12 cellular contexts compared by ENCODE assay signal in the genomic region with DNA sequence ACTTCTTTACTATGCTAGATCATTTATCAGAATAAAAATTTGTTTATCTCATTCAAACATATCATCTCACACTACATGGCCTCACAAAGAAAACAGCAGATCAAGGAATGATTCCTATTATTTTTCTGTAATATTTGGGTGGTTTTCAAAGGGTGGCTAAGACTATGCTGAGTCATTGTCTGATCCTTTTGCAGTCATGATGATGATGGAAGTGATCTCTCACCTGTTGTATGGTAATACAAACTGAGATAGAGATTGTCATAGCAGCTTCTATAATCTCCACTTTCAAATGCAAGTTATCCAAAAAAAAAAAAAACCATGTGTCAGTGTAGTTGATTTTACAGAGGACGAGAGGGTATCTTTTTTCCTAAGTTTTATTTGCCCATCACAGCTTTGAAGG. TPM values are rescaled to one million over a fixed set of nuclear protein-coding genes. Genes with fewer than 3 reads are reported as not detected.
DNase-seq lines count a peak whose midpoint lies in the region; ATAC-seq, FAIRE-seq and TF ChIP-seq lines count a peak whose summit lies in the region.
"Had no signal": no experiment of that assay in that cellular context is flagged by ENCODE, and none has a peak within 500 bp of the region (broad histone marks: within the 10 kb centered on the region; RNA-seq: fewer than 3 reads in every experiment).

No MANE protein-coding gene starts in this region.

- TF ChIP-seq EP300 in GM12878 (IDR thresholded peaks at IDR 0.05; ENCODE audit: borderline replicate concordance in 1 of 2, control insufficient read depth in 1 of 2, low read depth in 2 of 2, low read length in 2 of 2): no peak

- H3K9me3 Mint-ChIP-seq in CD4-positive, CD25-positive, alpha-beta regulatory T cell: peaks cover 0 to 6% (median 0%) of the 10 kb centered on the region in 7 donors
- H3K9me3 Mint-ChIP-seq in naive thymus-derived CD4-positive, alpha-beta T cell: peaks cover 0 to 26% (median 4%) of the 10 kb centered on the region in 11 donors

- BruUV-seq in GM12878 (replicated peaks; lab: Mats Ljungman, UMichigan): no TSS peak

- DNase-seq in CD4-positive, CD25-positive, alpha-beta regulatory T cell: peak in 1 of 3 donors; percentile 16
- DNase-seq in H54 (ENCODE audit: insufficient read length, low spot score): no peak
- DNase-seq in GM12878 (ENCODE audit: low read depth, low spot score): no peak
- DNase-seq in naive thymus-derived CD4-positive, alpha-beta T cell: no peak
- DNase-seq in LoVo (ENCODE audit: low spot score): no peak
- no peak for DNase-seq in T1000 (lab: John Stamatoyannopoulos, UW)
- DNase-seq in body of pancreas: no peak
- DNase-seq: naive B cell, NCI-H146, NCI-H82 had no signal

- CTCF ChIA-PET in GM12878 (lab: Yijun Ruan, JAX): interaction anchor here (1.0 to 1.5 kb wide), 6 partner anchors 20 to 327 kb away, joined by 3 to 4 read pairs (median 3); no protein-coding TSS in a partner anchor
- CTCF ChIA-PET in naive thymus-derived CD4-positive, alpha-beta T cell (lab: Charles Lee): interaction anchor here (0.5 to 2.3 kb wide), 3 partner anchors 11 to 447 kb away, joined by 3 to 6 read pairs (median 4); no protein-coding TSS in a partner anchor

- H4K20me1 ChIP-seq in GM12878 (ENCODE audit: control insufficient read depth, insufficient read depth): no peaks in the 10 kb centered on the region

- SMC1A ChIA-PET in GM12878 (lab: Charles Lee; ENCODE audit: uncharacterized antibody, unreplicated experiment): interaction anchor here (0.7 to 3.0 kb wide), 9 partner anchors 9 to 80 kb away, joined by 3 to 21 read pairs (median 5); partner anchors contain the start of gene GBP5

- H2AFZ ChIP-seq in GM12878 (ENCODE audit: control insufficient read depth, low read depth, low read length): peak overlapping the region; percentile 13; the same call in 1 of the 2 replicates

- no peaks in the 10 kb centered on the region for H3K27me3 Mint-ChIP-seq in CD4-positive, CD25-positive, alpha-beta regulatory T cell
- no peaks in the 10 kb centered on the region for H3K27me3 Mint-ChIP-seq in naive thymus-derived CD4-positive, alpha-beta T cell
- H3K27me3 Mint-ChIP-seq: naive B cell had no signal

- H3K79me2 ChIP-seq in GM12878 (ENCODE audit: control insufficient read depth, insufficient read depth, low read length): no peaks in the 10 kb centered on the region

- peak overlapping the region; percentile 65 for H3K4me3 ChIP-seq in CD4-positive, CD25-positive, alpha-beta regulatory T cell (ENCODE audit: low read depth, low read length)
- H3K4me3 ChIP-seq in GM12878: no peak overlapping the region
- H3K4me3 ChIP-seq in naive thymus-derived CD4-positive, alpha-beta T cell (ENCODE audit: low read length): no peak overlapping the region
- no peak overlapping the region for H3K4me3 ChIP-seq in body of pancreas

- no peak for ATAC-seq in CD4-positive, CD25-positive, alpha-beta regulatory T cell (ENCODE audit: low read depth in 2 of 2)
- ATAC-seq in GM12878: 0 out of 3 replicates have a peak, but pooled peaks have one; percentile 21
- ATAC-seq in naive thymus-derived CD4-positive, alpha-beta T cell: no peak
- ATAC-seq in body of pancreas: no peak
- ATAC-seq in HG03045 (IDR thresholded peaks at IDR 0.05; ENCODE audit: unreplicated experiment): no peak

- H3K4me1 ChIP-seq in CD4-positive, CD25-positive, alpha-beta regulatory T cell (ENCODE audit: control insufficient read depth, insufficient read depth, low read length, poor library complexity, severe bottlenecking): peaks cover 27% of the 10 kb centered on the region
- H3K4me1 ChIP-seq in GM12878 (ENCODE audit: control insufficient read depth, insufficient read depth, low read length) (peaks cover 12% of the 10 kb centered on the region; the same call in 1 of the 2 replicates), body of pancreas (no peaks in the 10 kb centered on the region)
- peaks cover 39 to 42% of the 10 kb centered on the region in 2 donors for H3K4me1 ChIP-seq in naive thymus-derived CD4-positive, alpha-beta T cell (ENCODE audit: control insufficient read depth in 2 of 2, insufficient read depth in 2 of 2, low read length in 2 of 2)

- WGBS in GM12878 (ENCODE audit: insufficient coverage, insufficient replicate concordance, low lambda C conversion rate, missing lambda C conversion rate): 94% methylated on average over 1 of the region's 1 CpG
- 46 to 59% methylated on average over 1 of the region's 1 CpG for WGBS in body of pancreas, 2 donors

- no peaks in the 10 kb centered on the region for H3K9me3 ChIP-seq in CD4-positive, CD25-positive, alpha-beta regulatory T cell (ENCODE audit: control insufficient read depth in 2 of 2, low read length in 2 of 2)
- H3K9me3 ChIP-seq in GM12878 (replicated peaks; ENCODE audit: control insufficient read depth, insufficient read depth, low read length) (peaks cover 3% of the 10 kb centered on the region; the same call in 2 of the 3 replicates), body of pancreas (no peaks in the 10 kb centered on the region)
- H3K9me3 ChIP-seq in naive thymus-derived CD4-positive, alpha-beta T cell (ENCODE audit: control insufficient read depth in 2 of 3, low read length in 3 of 3): no peaks in the 10 kb centered on the region

- H3K36me3 Mint-ChIP-seq in CD4-positive, CD25-positive, alpha-beta regulatory T cell: peaks cover 4% of the 10 kb centered on the region
- peaks cover 0 to 66% (median 9%) of the 10 kb centered on the region in 5 donors for H3K36me3 Mint-ChIP-seq in naive thymus-derived CD4-positive, alpha-beta T cell

- H3K36me3 ChIP-seq in CD4-positive, CD25-positive, alpha-beta regulatory T cell (ENCODE audit: control insufficient read depth, insufficient read depth, low read length): no peaks in the 10 kb centered on the region
- H3K36me3 ChIP-seq in GM12878 (ENCODE audit: control insufficient read depth in 2 of 2, insufficient read depth in 2 of 2, low read length in 1 of 2): no peaks in the 10 kb centered on the region
- no peaks in the 10 kb centered on the region for H3K36me3 ChIP-seq in naive thymus-derived CD4-positive, alpha-beta T cell (ENCODE audit: control insufficient read depth in 2 of 3, insufficient read depth in 3 of 3, low read length in 3 of 3)
- no peaks in the 10 kb centered on the region for H3K36me3 ChIP-seq in body of pancreas (replicated peaks in 1 of 2; ENCODE audit: insufficient read depth in 1 of 2, low read depth in 2 of 2)

- peak overlapping the region; percentile 34 for H3K27ac ChIP-seq in CD4-positive, CD25-positive, alpha-beta regulatory T cell (ENCODE audit: insufficient read depth, low read length, poor library complexity, severe bottlenecking)
- H3K27ac ChIP-seq in GM12878 (ENCODE audit: control insufficient read depth, insufficient read depth) (no peak overlapping the region), body of pancreas (no peak overlapping the region)
- H3K27ac ChIP-seq in naive thymus-derived CD4-positive, alpha-beta T cell (ENCODE audit: low read depth, low read length): peak overlapping the region; percentile 41

- no peak for TF ChIP-seq POLR2A in H54 (IDR thresholded peaks at IDR 0.05; ENCODE audit: low read depth, low read length)
- no peak for TF ChIP-seq POLR2A in GM12878 (IDR thresholded peaks at IDR 0.05; ENCODE audit: low read depth, low read length)
- TF ChIP-seq POLR2A in body of pancreas (IDR thresholded peaks at IDR 0.05): no peak

- no peaks in the 10 kb centered on the region for H3K27me3 ChIP-seq in CD4-positive, CD25-positive, alpha-beta regulatory T cell (ENCODE audit: control insufficient read depth, insufficient read depth, low read length)
- H3K27me3 ChIP-seq in GM12878 (replicated peaks in 1 of 2; ENCODE audit: control insufficient read depth in 2 of 2, insufficient read depth in 2 of 2, low read length in 1 of 2): no peaks in the 10 kb centered on the region
- no peaks in the 10 kb centered on the region for H3K27me3 ChIP-seq in naive thymus-derived CD4-positive, alpha-beta T cell (ENCODE audit: control insufficient read depth in 2 of 2, insufficient read depth in 2 of 2, low read length in 2 of 2)
- no peaks in the 10 kb centered on the region for H3K27me3 ChIP-seq in body of pancreas

- intact Hi-C loops in GM12878 (cut with micrococcal nuclease; ENCODE audit: unreplicated experiment) (loop anchor here (5.0 kb wide), 1 partner anchor 47 kb away; no protein-coding TSS in a partner anchor), body of pancreas (cut with DNase I) (no loop called here)
- intact Hi-C loops in naive thymus-derived CD4-positive, alpha-beta T cell (cut with micrococcal nuclease): loop anchor here (1.0 to 2.0 kb wide), 7 partner anchors 10 to 112 kb away; partner anchors contain the start of genes GBP4 (in 1 of the 2) and GBP5 (in 1 of the 2)

- peaks cover 26 to 47% (median 39%) of the 10 kb centered on the region in 4 donors for H3K4me1 Mint-ChIP-seq in CD4-positive, CD25-positive, alpha-beta regulatory T cell
- H3K4me1 Mint-ChIP-seq in naive thymus-derived CD4-positive, alpha-beta T cell: peaks cover 30 to 70% (median 61%) of the 10 kb centered on the region in 7 donors

- peak overlapping the region in 1 of 4 donors; percentile 26 for H3K4me3 Mint-ChIP-seq in CD4-positive, CD25-positive, alpha-beta regulatory T cell
- H3K4me3 Mint-ChIP-seq in naive thymus-derived CD4-positive, alpha-beta T cell: peak overlapping the region in 7 of 10 donors; percentile 33 to 85 (median 69)

- no peak for TF ChIP-seq CTCF in GM12878 (IDR thresholded peaks at IDR 0.05 in 2 of 3, conservative IDR thresholded peaks at IDR 0.05 in 1 of 3; ENCODE audit: control insufficient read depth in 2 of 3, extremely low read depth in 1 of 3, insufficient read depth in 1 of 3, low read depth in 3 of 3, low read length in 3 of 3)
- no peak for TF ChIP-seq CTCF in body of pancreas (IDR thresholded peaks at IDR 0.05)

- no peak overlapping the region for H3K9ac ChIP-seq in GM12878 (ENCODE audit: control insufficient read depth, insufficient read depth, low read length)

- POLR2A ChIA-PET in GM12878 (lab: Charles Lee): interaction anchor here (0.6 to 1.3 kb wide), 4 partner anchors 9 to 360 kb away, joined by 3 read pairs; no protein-coding TSS in a partner anchor
- POLR2A ChIA-PET in naive thymus-derived CD4-positive, alpha-beta T cell (lab: Charles Lee): interaction anchor here (0.8 to 2.0 kb wide), 5 partner anchors 10 to 45 kb away, joined by 4 to 9 read pairs (median 6); no protein-coding TSS in a partner anchor

- peak overlapping the region; percentile 55 to 82 (median 76) for H3K27ac Mint-ChIP-seq in CD4-positive, CD25-positive, alpha-beta regulatory T cell
- H3K27ac Mint-ChIP-seq in naive thymus-derived CD4-positive, alpha-beta T cell: peak overlapping the region; percentile 76 to 98 (median 89)

- RAD21 ChIA-PET in GM12878 (lab: Charles Lee; ENCODE audit: unreplicated experiment): interaction anchor here (1.2 to 1.6 kb wide), 5 partner anchors 10 to 229 kb away, joined by 3 to 5 read pairs (median 4); partner anchors contain the start of gene GBP4

- in situ Hi-C loops in GM12878 (cut with MboI): no loop called here

- H3K4me2 ChIP-seq in GM12878 (ENCODE audit: control insufficient read depth, insufficient read depth): no peak overlapping the region

- FAIRE-seq in H54 (lab: Jason Lieb, UNC) (peak; percentile 6), GM12878 (lab: Jason Lieb, UNC) (no peak)
- FAIRE-seq: H1 had no signal

- no peak for TF ChIP-seq RAD21 in GM12878 (IDR thresholded peaks at IDR 0.05; ENCODE audit: insufficient read depth, low read depth, low read length)

RNA-seq across cellular contexts. Expression of gene GBP5, which starts 37.2 kb away (rescaled TPM):
- 425 TPM for total RNA-seq in CD4-positive, CD25-positive, alpha-beta regulatory T cell
- polyA plus RNA-seq in CD4-positive, CD25-positive, alpha-beta regulatory T cell: 100 to 1,000 TPM; 201 to 381 (median 293) TPM
- 2.9 and 3.5 TPM in 2 replicates for total RNA-seq in GM12878 (2013; cell fraction: nucleolus; rRNA removed)
- total RNA-seq in GM12878 (2014; rRNA removed) (0.17 and 0.60 TPM in 2 replicates), GM12878 (2014; rRNA removed; fragmentation: Illumina TruSeq; extraction: Trizol) (0.40 and 0.74 TPM in 2 replicates), GM12878 (2021) (0.44 and 0.56 TPM in 2 replicates), body of pancreas (1 to 10 TPM; 1.6 TPM)
- 1.3 TPM for polyA plus RNA-seq in GM12878 (2011; ENCODE audit: low read depth)
- polyA plus RNA-seq in GM12878 (2011; rRNA removed) (0.50 and 0.53 TPM in 2 replicates), GM12878 (2014; fragmentation: Illumina TruSeq; extraction: Trizol) (0.31 and 0.78 TPM in 2 replicates), GM12878 (2014; fragmentation: Nextera tagmentation; extraction: Ambion mirVana) (under 1 TPM; 0.29 to 0.55 TPM), GM12878 (2014; rRNA removed) (0.37 and 0.72 TPM in 2 replicates), GM12878 (2016; fragmentation: Nextera tagmentation; extraction: Ambion mirVana) (1 to 10 TPM in 1 of 2 experiments, under 1 TPM in 1; 0.35 to 1.0 TPM)
- polyA plus RNA-seq in GM12878 (2011; cell fraction: cytosol; rRNA removed): 0.13 and 0.20 TPM in 2 replicates
- 0.51 TPM in 2 replicates for polyA plus RNA-seq in GM12878 (2011; cell fraction: nucleus; rRNA removed)
- 1.8 TPM in 2 replicates for polyA plus RNA-seq in GM12878 (2012)
- polyA minus RNA-seq in GM12878 (2011; rRNA and poly(A)+ RNA removed): 0.26 and 0.73 TPM in 2 replicates
- polyA minus RNA-seq in GM12878 (2011; cell fraction: cytosol; rRNA and poly(A)+ RNA removed): not detected in 2 replicates
- polyA minus RNA-seq in GM12878 (2011; cell fraction: nucleus; rRNA and poly(A)+ RNA removed): 0.19 and 0.36 TPM in 2 replicates
- 100 to 1,000 TPM in 2 of 5 experiments, 10 to 100 TPM in 3; 31.8 to 784 (median 53.6) TPM for total RNA-seq in naive thymus-derived CD4-positive, alpha-beta T cell
- polyA plus RNA-seq in naive thymus-derived CD4-positive, alpha-beta T cell: 10 to 100 TPM; 30.0 to 42.1 TPM
- total RNA-seq: H1 had no signal
- polyA plus RNA-seq: H1 had no signal

RNA-seq across cellular contexts. Expression of gene GBP6, which starts 54.0 kb away (rescaled TPM):
- total RNA-seq in CD4-positive, CD25-positive, alpha-beta regulatory T cell: 0.47 TPM
- polyA plus RNA-seq in CD4-positive, CD25-positive, alpha-beta regulatory T cell: under 1 TPM in 3 of 4 donors, not detected in 1; 0.15 to 0.38 (median 0.30) TPM
- total RNA-seq in GM12878 (2013; cell fraction: nucleolus; rRNA removed): 3.0 and 3.4 TPM in 2 replicates
- total RNA-seq in GM12878 (2014; rRNA removed): not detected in 2 replicates
- total RNA-seq in GM12878 (2014; rRNA removed; fragmentation: Illumina TruSeq; extraction: Trizol): 0.04 TPM in 1 of 2 replicates, not detected in the other
- total RNA-seq in GM12878 (2021): not detected in 2 replicates
- polyA plus RNA-seq in GM12878 (2011; ENCODE audit: low read depth): not detected
- 2.7 and 3.5 TPM in 2 replicates for polyA plus RNA-seq in GM12878 (2011; rRNA removed)
- 1.6 TPM in 2 replicates for polyA plus RNA-seq in GM12878 (2011; cell fraction: cytosol; rRNA removed)
- 1.2 and 1.5 TPM in 2 replicates for polyA plus RNA-seq in GM12878 (2011; cell fraction: nucleus; rRNA removed)
- 0.09 and 0.17 TPM in 2 replicates for polyA plus RNA-seq in GM12878 (2012)
- not detected in 2 replicates for polyA plus RNA-seq in GM12878 (2014; fragmentation: Illumina TruSeq; extraction: Trizol)
- polyA plus RNA-seq in GM12878 (2014; fragmentation: Nextera tagmentation; extraction: Ambion mirVana): under 1 TPM in 1 of 2 experiments, not detected in 1; 0.05 TPM
- 0.03 TPM in 1 of 2 replicates, not detected in the other for polyA plus RNA-seq in GM12878 (2014; rRNA removed)
- polyA plus RNA-seq in GM12878 (2016; fragmentation: Nextera tagmentation; extraction: Ambion mirVana): not detected
- polyA minus RNA-seq in GM12878 (2011; rRNA and poly(A)+ RNA removed): 3.1 and 3.5 TPM in 2 replicates
- 1.0 and 1.5 TPM in 2 replicates for polyA minus RNA-seq in GM12878 (2011; cell fraction: cytosol; rRNA and poly(A)+ RNA removed)
- 1.1 and 1.9 TPM in 2 replicates for polyA minus RNA-seq in GM12878 (2011; cell fraction: nucleus; rRNA and poly(A)+ RNA removed)
- 1 to 10 TPM in 1 of 5 experiments, under 1 TPM in 3, not detected in 1; 0.19 to 2.8 (median 0.27) TPM for total RNA-seq in naive thymus-derived CD4-positive, alpha-beta T cell
- under 1 TPM in 1 of 2 donors, not detected in 1; 0.14 TPM for polyA plus RNA-seq in naive thymus-derived CD4-positive, alpha-beta T cell
- not detected for total RNA-seq in body of pancreas
- total RNA-seq: H1 had no signal
- polyA plus RNA-seq: H1 had no signal

Comparison
In these comparisons a context has a peak if more than half of its experiments do, and no peak if none do; other contexts are left out.
1. H3K27ac ChIP-seq: peak in CD4-positive, CD25-positive, alpha-beta regulatory T cell (single experiment) and naive thymus-derived CD4-positive, alpha-beta T cell (single experiment); none in GM12878 (single experiment) and body of pancreas (0 of 4).
2. RNA of gene GBP5, which starts 37.2 kb away (total RNA-seq): 425 TPM in CD4-positive, CD25-positive, alpha-beta regulatory T cell (single experiment) and 31.8 to 784 TPM in naive thymus-derived CD4-positive, alpha-beta T cell; 1.6 TPM in body of pancreas and 0.17 to 3.5 TPM in GM12878; every median in the first group is over 4 times any median in the second.